11 cellular contexts compared by ENCODE assay signal in the genomic region with DNA sequence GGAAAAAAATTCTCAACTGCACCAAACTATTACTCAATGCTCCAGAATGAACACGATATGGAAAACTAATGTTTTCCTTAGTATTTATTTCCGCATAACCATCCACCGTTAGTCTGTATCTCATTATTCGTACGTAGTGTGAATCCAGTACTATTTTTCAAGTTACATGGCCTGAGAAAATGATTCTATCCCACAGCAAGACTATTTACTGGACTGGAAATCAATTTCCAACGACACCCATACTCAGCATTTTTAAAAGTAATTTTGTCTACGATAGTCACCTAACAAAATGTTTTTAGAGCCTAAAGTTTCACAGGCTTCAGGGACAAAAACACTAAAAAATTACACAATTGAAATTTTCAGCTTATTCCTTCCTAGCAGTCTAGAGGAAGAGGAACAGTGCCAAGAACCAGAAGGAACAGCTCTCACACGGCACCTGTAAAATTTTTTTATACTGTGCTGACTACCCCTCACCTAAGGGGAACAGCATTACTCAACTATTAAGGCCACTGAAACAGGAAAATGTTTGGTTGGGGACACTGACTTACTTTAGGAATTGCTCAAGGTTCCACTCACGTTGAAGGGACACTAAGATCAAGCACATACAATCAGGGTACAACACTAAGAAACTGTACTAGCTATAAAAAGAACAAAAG. TPM values are rescaled to one million over a fixed set of nuclear protein-coding genes. Genes with fewer than 3 reads are reported as not detected.
DNase-seq lines count a peak whose midpoint lies in the region; ATAC-seq lines count a peak whose summit lies in the region.
"Had no signal": no experiment of that assay in that cellular context is flagged by ENCODE, and none has a peak within 500 bp of the region (broad histone marks: within the 10 kb centered on the region; RNA-seq: fewer than 3 reads in every experiment).

No MANE protein-coding gene starts in this region.

- H3K9me3 Mint-ChIP-seq in IgD-negative memory B cell, result no peaks in the 10 kb centered on the region
- no peaks in the 10 kb centered on the region for H3K9me3 Mint-ChIP-seq in central memory CD8-positive, alpha-beta T cell
- H3K9me3 Mint-ChIP-seq in natural killer cell treated with Interleukin-12 subunit alpha and Interleukin-12 subunit beta and Interleukin-15 and Interleukin-18, amount 100 ng/mL, for 72 hours, result no peaks in the 10 kb centered on the region

- H3K27ac ChIP-seq in BLaER1 treated with 17β-estradiol and CSF1 and Interleukin-3, amounts not matched to agents 10 nM and 100 nM, result no peak overlapping the region

- H3K27ac Mint-ChIP-seq in IgD-negative memory B cell, result peak overlapping the region in 2 of 3 donors; percentile 42 to 52
- H3K27ac Mint-ChIP-seq in central memory CD8-positive, alpha-beta T cell (ENCODE audit: low read depth), result no peak overlapping the region
- peak overlapping the region; percentile 57 to 85 for H3K27ac Mint-ChIP-seq in natural killer cell treated with Interleukin-12 subunit alpha and Interleukin-12 subunit beta and Interleukin-15 and Interleukin-18, amount 100 ng/mL, for 72 hours

- peaks cover 68 to 86% (median 80%) of the 10 kb centered on the region in 3 donors for H3K4me1 Mint-ChIP-seq in IgD-negative memory B cell
- peaks cover 86% of the 10 kb centered on the region for H3K4me1 Mint-ChIP-seq in central memory CD8-positive, alpha-beta T cell
- H3K4me1 Mint-ChIP-seq in natural killer cell treated with Interleukin-12 subunit alpha and Interleukin-12 subunit beta and Interleukin-15 and Interleukin-18, amount 100 ng/mL, for 72 hours (ENCODE audit: low read depth in 2 of 2), result peaks cover 66 to 84% of the 10 kb centered on the region in 2 donors

- peak overlapping the region in 10 of 11 experiments; percentile 1 to 96 (median 23); a peak in 13 of 22 replicates for H3K4me2 ChIP-seq in BLaER1 treated with 17β-estradiol and CSF1 and Interleukin-3, amounts not matched to agents 10 nM and 100 nM

- peaks cover 74 to 100% (median 99%) of the 10 kb centered on the region in 11 experiments; a peak in 21 of 22 replicates for H3K36me3 ChIP-seq in BLaER1 treated with 17β-estradiol and CSF1 and Interleukin-3, amounts not matched to agents 10 nM and 100 nM
- H3K36me3 ChIP-seq: thyroid gland had no signal

- no peak overlapping the region for H3K4me3 ChIP-seq in BLaER1 treated with 17β-estradiol and CSF1 and Interleukin-3, amounts not matched to agents 10 nM and 100 nM
- H3K4me3 ChIP-seq: thyroid gland had no signal

- no peaks in the 10 kb centered on the region; a peak in 1 of 22 replicates for H3K9me3 ChIP-seq in BLaER1 treated with 17β-estradiol and CSF1 and Interleukin-3, amounts not matched to agents 10 nM and 100 nM (replicated peaks in 1 of 11)
- H3K9me3 ChIP-seq: thyroid gland had no signal

- H3K27me3 ChIP-seq in BLaER1 treated with 17β-estradiol and CSF1 and Interleukin-3, amounts not matched to agents 10 nM and 100 nM, result no peaks in the 10 kb centered on the region
- H3K27me3 ChIP-seq: thyroid gland had no signal

- H4K20me1 ChIP-seq in BLaER1 treated with 17β-estradiol and CSF1 and Interleukin-3, amounts not matched to agents 10 nM and 100 nM, result peaks cover 100% of the 10 kb centered on the region in 11 experiments

- no peak for DNase-seq in central memory CD8-positive, alpha-beta T cell (ENCODE audit: low spot score in 2 of 2)
- DNase-seq in natural killer cell treated with Interleukin-12 subunit alpha and Interleukin-12 subunit beta and Interleukin-15 and Interleukin-18, amount 100 ng/mL, for 72 hours (ENCODE audit: low spot score), result no peak
- DNase-seq in NCI-H82 (lab: John Stamatoyannopoulos, UW) (no peak), NOMO-1 (lab: John Stamatoyannopoulos, UW; ENCODE audit: unreplicated experiment in 2 of 2) (no peak), NCI-H748 treated with DMSO at 0.1 percent for 48 hours (lab: John Stamatoyannopoulos, UW) (no peak)
- no peak for DNase-seq in stimulated activated CD4-positive, alpha-beta T cell treated with anti-CD3 and anti-CD28 coated beads, Interleukin-15, amount 100 ng/mL, for 24 hours
- DNase-seq: anterior cingulate cortex, NCI-H510A treated with DMSO at 0.1 percent for 48 hours, thyroid gland had no signal

- H3K36me3 Mint-ChIP-seq in IgD-negative memory B cell, result peaks cover 8% of the 10 kb centered on the region
- H3K36me3 Mint-ChIP-seq in central memory CD8-positive, alpha-beta T cell (ENCODE audit: insufficient read depth), result peaks cover 53% of the 10 kb centered on the region
- peaks cover 38% of the 10 kb centered on the region for H3K36me3 Mint-ChIP-seq in natural killer cell treated with Interleukin-12 subunit alpha and Interleukin-12 subunit beta and Interleukin-15 and Interleukin-18, amount 100 ng/mL, for 72 hours

- H3K27me3 Mint-ChIP-seq in IgD-negative memory B cell, result no peaks in the 10 kb centered on the region
- no peaks in the 10 kb centered on the region for H3K27me3 Mint-ChIP-seq in central memory CD8-positive, alpha-beta T cell
- H3K27me3 Mint-ChIP-seq in natural killer cell treated with Interleukin-12 subunit alpha and Interleukin-12 subunit beta and Interleukin-15 and Interleukin-18, amount 100 ng/mL, for 72 hours, result no peaks in the 10 kb centered on the region

- peak overlapping the region; percentile 1 to 74 (median 24) for H3K4me3 Mint-ChIP-seq in IgD-negative memory B cell
- peak overlapping the region; percentile 64 for H3K4me3 Mint-ChIP-seq in central memory CD8-positive, alpha-beta T cell
- H3K4me3 Mint-ChIP-seq in natural killer cell treated with Interleukin-12 subunit alpha and Interleukin-12 subunit beta and Interleukin-15 and Interleukin-18, amount 100 ng/mL, for 72 hours, result peak overlapping the region; percentile 56

- ATAC-seq in central memory CD8-positive, alpha-beta T cell (replicated peaks; ENCODE audit: extremely low read depth, poor library complexity, severe bottlenecking), result no peak
- no peak for ATAC-seq in natural killer cell treated with Interleukin-12 subunit alpha and Interleukin-12 subunit beta and Interleukin-15 and Interleukin-18, amount 100 ng/mL, for 72 hours

- peak overlapping the region in 2 of 11 experiments; percentile 13 to 19; a peak in 2 of 22 replicates for H3K9ac ChIP-seq in BLaER1 treated with 17β-estradiol and CSF1 and Interleukin-3, amounts not matched to agents 10 nM and 100 nM

- peaks cover 0 to 99% (median 32%) of the 10 kb centered on the region in 10 experiments; a peak in 15 of 20 replicates for H3K4me1 ChIP-seq in BLaER1 treated with 17β-estradiol and CSF1 and Interleukin-3, amounts not matched to agents 10 nM and 100 nM

RNA-seq across cellular contexts. Expression of a gene that starts 9.6 kb away (rescaled TPM):
- 396 TPM for polyA plus RNA-seq in IgD-negative memory B cell
- 100 to 1,000 TPM; 400 to 403 TPM for total RNA-seq in natural killer cell treated with Interleukin-12 subunit alpha and Interleukin-12 subunit beta and Interleukin-15 and Interleukin-18, amount 100 ng/mL, for 72 hours

RNA-seq across cellular contexts. Expression of a gene that starts 51.1 kb away (rescaled TPM):
- 25.2 TPM for polyA plus RNA-seq in IgD-negative memory B cell
- total RNA-seq in natural killer cell treated with Interleukin-12 subunit alpha and Interleukin-12 subunit beta and Interleukin-15 and Interleukin-18, amount 100 ng/mL, for 72 hours, result 10 to 100 TPM; 26.8 to 31.1 TPM

RNA-seq across cellular contexts. Expression of a gene that starts 57.0 kb away (rescaled TPM):
- 32.4 TPM for polyA plus RNA-seq in IgD-negative memory B cell
- 10 to 100 TPM; 14.7 to 15.5 TPM for total RNA-seq in natural killer cell treated with Interleukin-12 subunit alpha and Interleukin-12 subunit beta and Interleukin-15 and Interleukin-18, amount 100 ng/mL, for 72 hours
